In genomic region chr5:40405230-40405629, GRCh38 we compare ENCODE assay signal across 12 cellular contexts.
DNase-seq lines count a peak whose midpoint lies in the region; ATAC-seq and TF ChIP-seq lines count a peak whose summit lies in the region.
"Had no signal": no experiment of that assay in that cellular context is flagged by ENCODE, and none has a peak within 500 bp of the region (broad histone marks: within the 10 kb centered on the region; RNA-seq: fewer than 3 reads in every experiment).

No MANE protein-coding gene starts in this region.

- H3K4me3 ChIP-seq in right cardiac atrium (ENCODE audit: low read length) = no peak overlapping the region
- H3K4me3 ChIP-seq in transverse colon = no peak overlapping the region
- H3K4me3 ChIP-seq: BLaER1 had no signal

- intact Hi-C loops in activated CD8-positive, alpha-beta T cell treated with anti-CD3 and anti-CD28 coated beads for 36 hours (cut with micrococcal nuclease) = loop anchor here (10.0 kb wide), 1 partner anchor 170 kb away; no protein-coding TSS in a partner anchor
- intact Hi-C loops in right cardiac atrium (cut with DNase I) (no loop called here), transverse colon (cut with DNase I; ENCODE audit: low total_unique reads) (no loop called here)

- no peaks in the 10 kb centered on the region for H3K36me3 ChIP-seq in transverse colon
- H3K36me3 ChIP-seq: BLaER1 had no signal

- H3K27me3 Mint-ChIP-seq in activated naive CD4-positive, alpha-beta T cell treated with anti-CD3 and anti-CD28 coated beads, Interleukin-2, amount 10 ng/mL, durations not matched to agents 7 days and 5 days = no peaks in the 10 kb centered on the region
- no peaks in the 10 kb centered on the region for H3K27me3 Mint-ChIP-seq in activated CD8-positive, alpha-beta T cell treated with anti-CD3 and anti-CD28 coated beads for 36 hours

- H3K9me3 ChIP-seq in right cardiac atrium (ENCODE audit: control insufficient read depth, low read length) (peaks cover 7% of the 10 kb centered on the region), transverse colon (no peaks in the 10 kb centered on the region)

- in situ Hi-C loops in transverse colon (cut with MboI; ENCODE audit: low pct_ligation_motif_present in 1 of 4, low pct_unique_long_range_greater_than_20kb in 1 of 4, low sequenced_read_pairs in 3 of 4) = no loop called here

- peaks cover 3% of the 10 kb centered on the region for H3K4me1 ChIP-seq in right cardiac atrium (ENCODE audit: control insufficient read depth, insufficient read depth, low read length)
- peaks cover 6 to 29% (median 8%) of the 10 kb centered on the region in 4 donors for H3K4me1 ChIP-seq in transverse colon

- peaks cover 17% of the 10 kb centered on the region for H3K36me3 Mint-ChIP-seq in activated naive CD4-positive, alpha-beta T cell treated with anti-CD3 and anti-CD28 coated beads, Interleukin-2, amount 10 ng/mL, durations not matched to agents 7 days and 5 days
- peaks cover 31% of the 10 kb centered on the region for H3K36me3 Mint-ChIP-seq in activated CD8-positive, alpha-beta T cell treated with anti-CD3 and anti-CD28 coated beads for 36 hours (ENCODE audit: low read depth)

- POLR2A ChIA-PET in activated CD8-positive, alpha-beta T cell treated with anti-CD3 and anti-CD28 coated beads for 36 hours (lab: Charles Lee) = interaction anchor here (0.5 to 6.8 kb wide), 10 partner anchors 13 to 275 kb away, joined by 3 to 45 read pairs (median 4); partner anchors contain the start of gene PTGER4

- peaks cover 2% of the 10 kb centered on the region for H3K9me3 Mint-ChIP-seq in activated naive CD4-positive, alpha-beta T cell treated with anti-CD3 and anti-CD28 coated beads, Interleukin-2, amount 10 ng/mL, durations not matched to agents 7 days and 5 days
- H3K9me3 Mint-ChIP-seq in activated CD8-positive, alpha-beta T cell treated with anti-CD3 and anti-CD28 coated beads for 36 hours = peaks cover 15% of the 10 kb centered on the region

- no peak for DNase-seq in activated naive CD4-positive, alpha-beta T cell treated with anti-CD3 and anti-CD28 coated beads, Interleukin-2, amount 10 ng/mL, durations not matched to agents 7 days and 5 days
- no peak for DNase-seq in activated naive CD4-positive, alpha-beta T cell (lab: John Stamatoyannopoulos, UW)
- DNase-seq in activated CD8-positive, alpha-beta T cell treated with anti-CD3 and anti-CD28 coated beads for 36 hours = no peak
- DNase-seq in right cardiac atrium (no peak), transverse colon (no peak), NCI-H2171 (lab: John Stamatoyannopoulos, UW) (no peak), DMS153 (lab: John Stamatoyannopoulos, UW) (no peak)
- DNase-seq: activated CD4-positive, alpha-beta T cell treated with anti-CD3 and anti-CD28 coated beads, Interleukin-2, amount 50 U/mL, for 4 hours; retina had no signal

- no peak overlapping the region for H3K4me3 Mint-ChIP-seq in activated naive CD4-positive, alpha-beta T cell treated with anti-CD3 and anti-CD28 coated beads, Interleukin-2, amount 10 ng/mL, durations not matched to agents 7 days and 5 days
- peak overlapping the region; percentile 19 for H3K4me3 Mint-ChIP-seq in activated CD8-positive, alpha-beta T cell treated with anti-CD3 and anti-CD28 coated beads for 36 hours

- H3K4me1 Mint-ChIP-seq in activated naive CD4-positive, alpha-beta T cell treated with anti-CD3 and anti-CD28 coated beads, Interleukin-2, amount 10 ng/mL, durations not matched to agents 7 days and 5 days = peaks cover 86% of the 10 kb centered on the region
- peaks cover 85% of the 10 kb centered on the region for H3K4me1 Mint-ChIP-seq in activated CD8-positive, alpha-beta T cell treated with anti-CD3 and anti-CD28 coated beads for 36 hours (ENCODE audit: low read depth)

- H3K27ac Mint-ChIP-seq in activated naive CD4-positive, alpha-beta T cell treated with anti-CD3 and anti-CD28 coated beads, Interleukin-2, amount 10 ng/mL, durations not matched to agents 7 days and 5 days = peak overlapping the region; percentile 99
- H3K27ac Mint-ChIP-seq in activated CD8-positive, alpha-beta T cell treated with anti-CD3 and anti-CD28 coated beads for 36 hours = peak overlapping the region; percentile 99

- H3K27me3 ChIP-seq in right cardiac atrium (ENCODE audit: control insufficient read depth, insufficient read depth) (no peaks in the 10 kb centered on the region), transverse colon (no peaks in the 10 kb centered on the region)
- H3K27me3 ChIP-seq: BLaER1 had no signal

- ATAC-seq in activated CD8-positive, alpha-beta T cell treated with anti-CD3 and anti-CD28 coated beads for 36 hours = no peak
- ATAC-seq in right cardiac atrium (peak; percentile 72 to 73), GM18519 (IDR thresholded peaks at IDR 0.05; ENCODE audit: low FRiP score, unreplicated experiment) (no peak)
- ATAC-seq: Panc1 had no signal

- no peak for TF ChIP-seq POLR2A in transverse colon (IDR thresholded peaks at IDR 0.05)

- WGBS in right cardiac atrium = 42% methylated on average over 2 of the region's 2 CpGs
- 67 to 81% methylated on average over 2 of the region's 2 CpGs for WGBS in transverse colon (ENCODE audit: low coverage in 1 of 2), 2 donors

- CTCF ChIA-PET in activated naive CD4-positive, alpha-beta T cell treated with anti-CD3 and anti-CD28 coated beads, Interleukin-2, amount 10 ng/mL, durations not matched to agents 7 days and 5 days (lab: Charles Lee) = interaction anchor here (1.2 to 2.6 kb wide), 5 partner anchors 16 to 249 kb away, joined by 3 to 12 read pairs (median 6); no protein-coding TSS in a partner anchor
- CTCF ChIA-PET in activated CD8-positive, alpha-beta T cell treated with anti-CD3 and anti-CD28 coated beads for 36 hours (lab: Charles Lee) = interaction anchor here (1.1 to 2.0 kb wide), 3 partner anchors 20 to 283 kb away, joined by 4 to 7 read pairs (median 7); no protein-coding TSS in a partner anchor

- TF ChIP-seq EP300 in transverse colon (IDR thresholded peaks at IDR 0.05; ENCODE audit: low read depth) = no peak

- H3K27ac ChIP-seq in right cardiac atrium (ENCODE audit: low read length) = no peak overlapping the region
- H3K27ac ChIP-seq in transverse colon = peak overlapping the region in 3 of 4 donors; percentile 62 to 70 (median 63)
- H3K27ac ChIP-seq: BLaER1 had no signal

- no peak for TF ChIP-seq CTCF in activated CD8-positive, alpha-beta T cell treated with anti-CD3 and anti-CD28 coated beads for 36 hours (IDR thresholded peaks at IDR 0.05)
- no peak for TF ChIP-seq CTCF in transverse colon (IDR thresholded peaks at IDR 0.05)

Comparison
In these comparisons a context has a peak if more than half of its experiments do, and no peak if none do; other contexts are left out.
1. ATAC-seq: peak in right cardiac atrium (2 of 2); none in activated CD8-positive, alpha-beta T cell treated with anti-CD3 and anti-CD28 coated beads for 36 hours (single experiment) and GM18519 (single experiment).